9 cellular contexts compared by ENCODE assay signal in the genomic region with DNA sequence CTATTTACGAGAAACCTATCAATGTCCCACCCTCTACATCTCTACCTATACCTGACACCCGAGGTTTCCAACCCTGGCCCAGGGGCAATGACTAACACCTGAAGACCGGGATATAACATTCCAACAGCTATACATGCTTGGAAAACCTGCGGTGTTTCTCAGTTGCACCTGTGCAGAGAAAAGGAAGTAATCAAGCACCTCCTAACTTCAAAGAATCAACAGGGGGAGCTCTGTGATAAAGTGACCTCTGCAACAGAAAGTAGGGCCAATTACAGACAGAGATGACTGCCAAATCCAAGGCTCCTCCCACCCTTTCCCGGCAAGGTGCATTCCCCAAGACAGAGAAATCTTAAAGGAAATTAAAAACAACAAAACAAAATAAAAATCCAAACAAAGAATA. TPM values are rescaled to one million over a fixed set of nuclear protein-coding genes. Genes with fewer than 3 reads are reported as not detected.
A peak's percentile ranks its signal among the peaks of the same experiment; 100 is the strongest.
DNase-seq lines count a peak whose midpoint lies in the region; ATAC-seq and TF ChIP-seq lines count a peak whose summit lies in the region.
"Had no signal": no experiment of that assay in that cellular context is flagged by ENCODE, and none has a peak within 500 bp of the region (broad histone marks: within the 10 kb centered on the region; RNA-seq: fewer than 3 reads in every experiment).

No MANE protein-coding gene starts in this region.

- no peak overlapping the region for H3K4me2 ChIP-seq in GM23338

- H3K4me3 Mint-ChIP-seq in activated T-cell treated with anti-CD3 and anti-CD28 coated beads, Interleukin-2, amount 50 U/mL, for 24 hours, result peak overlapping the region; percentile 12
- H3K4me3 Mint-ChIP-seq in GM23338 (no peak overlapping the region), mesothelial cell of epicardium (no peak overlapping the region)

- H3K27ac ChIP-seq in GM23338 (ENCODE audit: low read depth) (no peak overlapping the region), caudate nucleus (ENCODE audit: low read depth, low read length) (peak overlapping the region; percentile 5)

- no peaks in the 10 kb centered on the region for H3K9me2 ChIP-seq in GM23338 (ENCODE audit: insufficient read depth)

- H3K36me3 ChIP-seq in GM23338 (ENCODE audit: insufficient read depth), result no peaks in the 10 kb centered on the region

- H3K79me2 ChIP-seq in GM23338 (replicated peaks; ENCODE audit: insufficient read depth), result peaks cover 99% of the 10 kb centered on the region

- H4K20me1 ChIP-seq in GM23338 (replicated peaks; ENCODE audit: insufficient read depth), result peaks cover 45% of the 10 kb centered on the region

- H2AFZ ChIP-seq in GM23338, result no peak overlapping the region

- H3K4me1 ChIP-seq in GM23338 (ENCODE audit: insufficient read depth), result peaks cover 17% of the 10 kb centered on the region

- H3K4me3 ChIP-seq in GM23338, result no peak overlapping the region

- peak; percentile 72 for ATAC-seq in GM23338
- ATAC-seq in HG03039 (IDR thresholded peaks at IDR 0.05; ENCODE audit: unreplicated experiment), result no peak

- no peak for DNase-seq in activated T-cell treated with anti-CD3 and anti-CD28 coated beads, Interleukin-2, amount 50 U/mL, for 24 hours
- DNase-seq in activated T-cell treated with anti-CD3 and anti-CD28 coated beads for 4 hours (no peak), GM23338 (ENCODE audit: low spot score) (peak; percentile 81), MV-4-11 (lab: John Stamatoyannopoulos, UW) (peak; percentile 12), caudate nucleus (lab: John Stamatoyannopoulos, UW) (peak in 2 of 61 donors; percentile 8 to 26), mesothelial cell of epicardium (ENCODE audit: low spot score in 2 of 2, unreplicated experiment in 2 of 2) (no peak)
- no peak for DNase-seq in activated CD4-positive, alpha-beta T cell treated with anti-CD3 and anti-CD28 coated beads, Interleukin-2, amount 50 U/mL, for 1 hour

- H3K9me3 Mint-ChIP-seq in activated T-cell treated with anti-CD3 and anti-CD28 coated beads, Interleukin-2, amount 50 U/mL, for 24 hours, result peaks cover 3% of the 10 kb centered on the region
- no peaks in the 10 kb centered on the region; the same call in 1 of the 3 replicates for H3K9me3 Mint-ChIP-seq in GM23338
- peaks cover 16% of the 10 kb centered on the region for H3K9me3 Mint-ChIP-seq in mesothelial cell of epicardium

- TF ChIP-seq CTCF in GM23338 (conservative IDR thresholded peaks at IDR 0.05; ENCODE audit: low read depth in 2 of 2) (peak; percentile 50 to 66), mesothelial cell of epicardium (IDR thresholded peaks at IDR 0.05; ENCODE audit: unreplicated experiment) (no peak)

- H3K27me3 ChIP-seq in GM23338 (ENCODE audit: insufficient read depth), result no peaks in the 10 kb centered on the region

- H3F3A ChIP-seq in GM23338 (replicated peaks; ENCODE audit: low read depth), result no peaks in the 10 kb centered on the region

- H3K27ac Mint-ChIP-seq in activated T-cell treated with anti-CD3 and anti-CD28 coated beads, Interleukin-2, amount 50 U/mL, for 24 hours, result peak overlapping the region; percentile 37
- H3K27ac Mint-ChIP-seq in GM23338 (0 out of 2 replicates have a peak overlapping the region, but pooled peaks have one; percentile 23), mesothelial cell of epicardium (peak overlapping the region; percentile 61)

- H3K4me1 Mint-ChIP-seq in activated T-cell treated with anti-CD3 and anti-CD28 coated beads, Interleukin-2, amount 50 U/mL, for 24 hours (ENCODE audit: low read depth), result peaks cover 75% of the 10 kb centered on the region
- H3K4me1 Mint-ChIP-seq in GM23338, result peaks cover 52% of the 10 kb centered on the region
- peaks cover 28% of the 10 kb centered on the region for H3K4me1 Mint-ChIP-seq in mesothelial cell of epicardium

- H3K36me3 Mint-ChIP-seq in activated T-cell treated with anti-CD3 and anti-CD28 coated beads, Interleukin-2, amount 50 U/mL, for 24 hours (ENCODE audit: low read depth), result peaks cover 19% of the 10 kb centered on the region
- peaks cover 18% of the 10 kb centered on the region; the same call in 2 of the 3 replicates for H3K36me3 Mint-ChIP-seq in GM23338 (ENCODE audit: low read depth)
- H3K36me3 Mint-ChIP-seq in mesothelial cell of epicardium, result peaks cover 19% of the 10 kb centered on the region

- H3K27me3 Mint-ChIP-seq in activated T-cell treated with anti-CD3 and anti-CD28 coated beads, Interleukin-2, amount 50 U/mL, for 24 hours, result no peaks in the 10 kb centered on the region
- peaks cover 7% of the 10 kb centered on the region for H3K27me3 Mint-ChIP-seq in GM23338 (ENCODE audit: insufficient read depth, low read depth, poor library complexity)
- H3K27me3 Mint-ChIP-seq in mesothelial cell of epicardium (ENCODE audit: low read depth), result no peaks in the 10 kb centered on the region
- H3K27me3 Mint-ChIP-seq: brain had no signal

TF ChIP-seq in GM23338, 12 proteins besides CTCF, POLR2A, EP300 and RAD21 (continues in another document):
- TF ChIP-seq, protein P1, sequence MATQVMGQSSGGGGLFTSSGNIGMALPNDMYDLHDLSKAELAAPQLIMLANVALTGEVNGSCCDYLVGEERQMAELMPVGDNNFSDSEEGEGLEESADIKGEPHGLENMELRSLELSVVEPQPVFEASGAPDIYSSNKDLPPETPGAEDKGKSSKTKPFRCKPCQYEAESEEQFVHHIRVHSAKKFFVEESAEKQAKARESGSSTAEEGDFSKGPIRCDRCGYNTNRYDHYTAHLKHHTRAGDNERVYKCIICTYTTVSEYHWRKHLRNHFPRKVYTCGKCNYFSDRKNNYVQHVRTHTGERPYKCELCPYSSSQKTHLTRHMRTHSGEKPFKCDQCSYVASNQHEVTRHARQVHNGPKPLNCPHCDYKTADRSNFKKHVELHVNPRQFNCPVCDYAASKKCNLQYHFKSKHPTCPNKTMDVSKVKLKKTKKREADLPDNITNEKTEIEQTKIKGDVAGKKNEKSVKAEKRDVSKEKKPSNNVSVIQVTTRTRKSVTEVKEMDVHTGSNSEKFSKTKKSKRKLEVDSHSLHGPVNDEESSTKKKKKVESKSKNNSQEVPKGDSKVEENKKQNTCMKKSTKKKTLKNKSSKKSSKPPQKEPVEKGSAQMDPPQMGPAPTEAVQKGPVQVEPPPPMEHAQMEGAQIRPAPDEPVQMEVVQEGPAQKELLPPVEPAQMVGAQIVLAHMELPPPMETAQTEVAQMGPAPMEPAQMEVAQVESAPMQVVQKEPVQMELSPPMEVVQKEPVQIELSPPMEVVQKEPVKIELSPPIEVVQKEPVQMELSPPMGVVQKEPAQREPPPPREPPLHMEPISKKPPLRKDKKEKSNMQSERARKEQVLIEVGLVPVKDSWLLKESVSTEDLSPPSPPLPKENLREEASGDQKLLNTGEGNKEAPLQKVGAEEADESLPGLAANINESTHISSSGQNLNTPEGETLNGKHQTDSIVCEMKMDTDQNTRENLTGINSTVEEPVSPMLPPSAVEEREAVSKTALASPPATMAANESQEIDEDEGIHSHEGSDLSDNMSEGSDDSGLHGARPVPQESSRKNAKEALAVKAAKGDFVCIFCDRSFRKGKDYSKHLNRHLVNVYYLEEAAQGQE (IDR thresholded peaks at IDR 0.05; ENCODE audit: unreplicated experiment), result no peak
- TF ChIP-seq EZH2phosphoT487 (IDR thresholded peaks at IDR 0.05; ENCODE audit: unreplicated experiment) (no peak), ETS1 (IDR thresholded peaks at IDR 0.05) (no peak), STAT1 (IDR thresholded peaks at IDR 0.05; ENCODE audit: unreplicated experiment) (no peak), JUNB (IDR thresholded peaks at IDR 0.05; ENCODE audit: unreplicated experiment) (no peak)

RNA-seq across cellular contexts. Expression of gene CCDC6, which starts 41.3 kb away (rescaled TPM):
- total RNA-seq in GM23338 (2014; rRNA removed; shearing (Covaris generic)), result 66.9 and 69.4 TPM in 2 replicates
- 32.1 and 32.5 TPM in 2 replicates for polyA plus RNA-seq in GM23338 (2016; fragmentation: Nextera tagmentation; extraction: Ambion mirVana)
- total RNA-seq in mesothelial cell of epicardium, result 49.3 to 51.4 TPM (median 50.5 TPM) in 3 replicates

Comparison
In these comparisons a context has a peak if more than half of its experiments do, and no peak if none do; other contexts are left out.
1. DNase-seq: peak in GM23338 (single experiment) and MV-4-11 (single experiment); none in activated T-cell treated with anti-CD3 and anti-CD28 coated beads, Interleukin-2, amount 50 U/mL, for 24 hours (single experiment), activated T-cell treated with anti-CD3 and anti-CD28 coated beads for 4 hours (single experiment), mesothelial cell of epicardium (0 of 2) and activated CD4-positive, alpha-beta T cell treated with anti-CD3 and anti-CD28 coated beads, Interleukin-2, amount 50 U/mL, for 1 hour (single experiment).
2. Peak in every context shown above with its lines, with median percentiles within 50 percentile points of each other: H3K27ac Mint-ChIP-seq.